ENCODE assay signal across 10 cellular contexts in the genomic region with DNA sequence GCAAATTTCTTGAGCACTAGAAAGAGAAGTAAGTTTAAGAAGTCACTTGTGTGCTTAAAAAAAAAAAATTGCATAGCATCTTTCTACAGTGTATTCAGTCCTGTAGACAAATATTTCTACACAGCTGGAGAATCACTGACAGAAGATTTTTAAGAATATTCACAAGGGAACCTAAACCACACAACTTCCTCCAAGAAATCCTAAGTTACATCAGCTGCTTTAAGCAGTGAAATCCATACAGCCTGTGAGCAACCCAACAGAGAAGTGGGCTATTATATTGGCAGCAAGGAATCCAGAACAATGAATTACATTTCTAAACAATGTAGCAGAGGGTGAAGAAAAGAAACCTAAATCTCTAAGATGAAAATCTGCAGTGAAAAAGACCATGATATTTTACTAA. TPM values are rescaled to one million over a fixed set of nuclear protein-coding genes. Genes with fewer than 3 reads are reported as not detected.
DNase-seq lines count a peak whose midpoint lies in the region; ATAC-seq and TF ChIP-seq lines count a peak whose summit lies in the region.
"Had no signal": no experiment of that assay in that cellular context is flagged by ENCODE, and none has a peak within 500 bp of the region (broad histone marks: within the 10 kb centered on the region; RNA-seq: fewer than 3 reads in every experiment).

No MANE protein-coding gene starts in this region.

- H3K9me3 ChIP-seq in KOPT-K1 (ENCODE audit: insufficient read depth, low read length, poor library complexity, severe bottlenecking) (no peaks in the 10 kb centered on the region), ectodermal cell (ENCODE audit: control insufficient read depth, low read length) (no peaks in the 10 kb centered on the region)
- H3K9me3 ChIP-seq: transverse colon had no signal

- H3K4me3 Mint-ChIP-seq in neural crest cell = peak overlapping the region; percentile 21

- no peak for TF ChIP-seq CTCF in AG10803 (conservative IDR thresholded peaks at IDR 0.05; ENCODE audit: low read length)
- TF ChIP-seq CTCF in neural crest cell (conservative IDR thresholded peaks at IDR 0.05) = no peak
- TF ChIP-seq CTCF in RWPE1 (conservative IDR thresholded peaks at IDR 0.05; ENCODE audit: low read depth) = no peak

- H3K36me3 ChIP-seq in KOPT-K1 (ENCODE audit: insufficient read depth, low read length) = no peaks in the 10 kb centered on the region
- no peaks in the 10 kb centered on the region for H3K36me3 ChIP-seq in ectodermal cell (ENCODE audit: control insufficient read depth, insufficient read depth, low read length)
- H3K36me3 ChIP-seq: transverse colon had no signal

- POLR2A ChIA-PET in RWPE1 (lab: Yijun Ruan, JAX; ENCODE audit: low non-redundant PET) = no interaction called here

- peaks cover 30% of the 10 kb centered on the region for H3K4me1 ChIP-seq in ectodermal cell (ENCODE audit: control insufficient read depth, insufficient read depth, low read length)

- peaks cover 39% of the 10 kb centered on the region for H3K4me1 Mint-ChIP-seq in neural crest cell

- DNase-seq in AG10803 (ENCODE audit: low read depth) (peak; percentile 87), neural crest cell (ENCODE audit: low read depth, low spot score) (no peak), RWPE1 (ENCODE audit: low spot score) (no peak), NCI-H345 treated with DMSO at 0.1 percent for 48 hours (lab: John Stamatoyannopoulos, UW; ENCODE audit: unreplicated experiment) (no peak)
- DNase-seq: transverse colon had no signal

- H3K27me3 ChIP-seq in ectodermal cell (ENCODE audit: control insufficient read depth, insufficient read depth, low read length, poor library complexity, severe bottlenecking) = no peaks in the 10 kb centered on the region
- H3K27me3 ChIP-seq: transverse colon had no signal

- no peaks in the 10 kb centered on the region for H3K36me3 Mint-ChIP-seq in neural crest cell (ENCODE audit: low read depth)

- CTCF ChIA-PET in RWPE1 (lab: Yijun Ruan, JAX) = interaction anchor here (0.7 kb wide), 1 partner anchor 163 kb away, joined by 3 read pairs; no protein-coding TSS in a partner anchor

- H3K27ac Mint-ChIP-seq in neural crest cell (ENCODE audit: unreplicated experiment) = no peak overlapping the region

- peak overlapping the region; percentile 65 for H3K27ac ChIP-seq in KOPT-K1 (ENCODE audit: low read depth, low read length, poor library complexity, severe bottlenecking)
- H3K27ac ChIP-seq in ectodermal cell (ENCODE audit: insufficient read depth, low read depth, low read length, poor library complexity, severe bottlenecking) = peak overlapping the region; percentile 27
- no peak overlapping the region for H3K27ac ChIP-seq in RWPE1
- H3K27ac ChIP-seq: HL-60 had no signal

- no peak overlapping the region for H3K4me3 ChIP-seq in AG10803 (ENCODE audit: low read length)
- H3K4me3 ChIP-seq in ectodermal cell (ENCODE audit: insufficient read depth, low read depth, low read length) = no peak overlapping the region

- ATAC-seq in HG03135 (IDR thresholded peaks at IDR 0.05; ENCODE audit: unreplicated experiment) = no peak
- no peak for ATAC-seq in HG03342 (IDR thresholded peaks at IDR 0.05; ENCODE audit: unreplicated experiment)

- no peaks in the 10 kb centered on the region for H3K9me3 Mint-ChIP-seq in neural crest cell

- H3K27me3 Mint-ChIP-seq in neural crest cell (ENCODE audit: low read depth) = no peaks in the 10 kb centered on the region

RNA-seq across cellular contexts. Expression of gene DOCK9, which starts 1.5 kb away (rescaled TPM):
- 7.1 TPM for polyA plus RNA-seq in ectodermal cell (2013, experiment 1 of 4)
- 9.0 TPM for polyA plus RNA-seq in ectodermal cell (2013, experiment 2 of 4)
- 7.8 TPM for polyA plus RNA-seq in ectodermal cell (2013, experiment 3 of 4)
- 8.7 TPM for polyA plus RNA-seq in ectodermal cell (2013, experiment 4 of 4)
- total RNA-seq in neural crest cell = 6.9 and 8.2 TPM in 2 replicates
